Comparison of ENCODE assay signal across 13 cellular contexts in the genomic region with DNA sequence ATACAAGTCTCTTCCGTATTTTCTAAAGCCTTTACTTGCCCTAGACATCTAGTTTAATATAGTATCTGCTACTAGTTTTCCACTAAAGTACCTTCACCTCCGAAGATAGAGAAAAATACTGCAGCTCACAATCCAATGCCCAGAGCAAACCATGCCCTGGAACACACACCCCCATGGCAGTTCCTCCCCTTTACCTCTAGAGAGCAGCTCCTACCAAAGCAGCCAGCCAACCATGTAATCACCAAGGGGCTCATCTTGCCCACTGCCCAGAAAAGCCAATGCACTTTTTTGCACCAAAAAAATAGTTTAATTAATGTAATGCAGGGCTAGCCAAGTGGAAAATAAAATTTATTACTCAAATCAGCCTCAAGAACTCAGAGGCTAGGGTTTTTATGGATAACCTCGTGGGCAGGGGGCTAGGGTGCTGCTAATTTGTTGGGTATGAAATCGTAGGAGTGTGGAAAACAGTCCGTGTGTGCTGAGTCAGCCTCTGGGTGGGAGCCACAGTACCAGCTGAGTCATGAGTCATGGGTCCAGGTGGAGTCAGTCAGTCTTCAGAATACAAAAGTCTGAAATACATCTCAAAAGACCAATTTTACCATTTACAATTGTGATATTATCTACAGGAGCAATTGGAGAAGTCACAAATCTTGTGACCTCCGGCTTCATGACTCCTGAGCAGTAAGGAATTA.
DNase-seq lines count a peak whose midpoint lies in the region; ATAC-seq, FAIRE-seq and TF ChIP-seq lines count a peak whose summit lies in the region.
"Had no signal": no experiment of that assay in that cellular context is flagged by ENCODE, and none has a peak within 500 bp of the region (broad histone marks: within the 10 kb centered on the region; RNA-seq: fewer than 3 reads in every experiment).

No MANE protein-coding gene starts in this region.

- DNase-seq in H54 (ENCODE audit: insufficient read length, low spot score) (no peak), NCI-H446 (lab: John Stamatoyannopoulos, UW) (peak; percentile 19 to 73), cardiac fibroblast (ENCODE audit: low read depth in 2 of 2) (peak; percentile 18 to 23), right lobe of liver (no peak), frontal cortex (ENCODE audit: low spot score in 2 of 2) (no peak), NCI-H2107 treated with DMSO at 0.1 percent for 48 hours (lab: John Stamatoyannopoulos, UW; ENCODE audit: unreplicated experiment) (no peak)
- no peak for DNase-seq in activated CD4-positive, alpha-beta T cell treated with anti-CD3 and anti-CD28 coated beads, Interleukin-2, amount 50 U/mL, for 4 hours
- DNase-seq in stimulated activated CD4-positive, alpha-beta T cell treated with anti-CD3 and anti-CD28 coated beads, Interleukin-2, amount 100 ng/mL, for 24 hours = no peak
- DNase-seq: left ventricle myocardium superior, NCI-H748 treated with DMSO at 0.1 percent for 48 hours, trophoblast cell had no signal

- H3K27me3 ChIP-seq in right lobe of liver = no peaks in the 10 kb centered on the region
- H3K27me3 ChIP-seq: ascending aorta had no signal

- peak in 2 of 4 donors; percentile 38 for ATAC-seq in right lobe of liver
- ATAC-seq: left ventricle myocardium superior had no signal

- WGBS in right lobe of liver (ENCODE audit: insufficient coverage, low coverage, low lambda C conversion rate, missing lambda C conversion rate) = 43% methylated on average over 6 of the region's 6 CpGs

- FAIRE-seq in H54 (lab: Jason Lieb, UNC) (peak; percentile 66), frontal cortex (lab: Jason Lieb, UNC) (no peak)
- FAIRE-seq: D721Med had no signal

- TF ChIP-seq POLR2A in H54 (IDR thresholded peaks at IDR 0.05; ENCODE audit: low read depth, low read length) = no peak
- no peak for TF ChIP-seq POLR2A in right lobe of liver (IDR thresholded peaks at IDR 0.05)

- TF ChIP-seq CTCF in cardiac fibroblast (IDR thresholded peaks at IDR 0.05; ENCODE audit: low read depth, low read length) (no peak), right lobe of liver (IDR thresholded peaks at IDR 0.05) (peak; percentile 8 to 34 (median 13))

- H3K27ac ChIP-seq in right lobe of liver = no peak overlapping the region
- H3K27ac ChIP-seq: ascending aorta had no signal

- H3K36me3 ChIP-seq in right lobe of liver = no peaks in the 10 kb centered on the region
- H3K36me3 ChIP-seq: ascending aorta had no signal

- intact Hi-C loops in right lobe of liver (cut with DNase I) = no loop called here

- H3K4me3 ChIP-seq in cardiac fibroblast (replicated peaks in 1 of 2; ENCODE audit: low read depth in 2 of 2, low read length in 2 of 2) (no peak overlapping the region), right lobe of liver (no peak overlapping the region)
- H3K4me3 ChIP-seq: ascending aorta had no signal

- no peaks in the 10 kb centered on the region for H3K4me1 ChIP-seq in right lobe of liver
- H3K4me1 ChIP-seq: ascending aorta had no signal

- no peaks in the 10 kb centered on the region for H3K9me3 ChIP-seq in right lobe of liver
- H3K9me3 ChIP-seq: ascending aorta had no signal

Comparison
In these comparisons a context has a peak if more than half of its experiments do, and no peak if none do; other contexts are left out.
1. DNase-seq: peak in NCI-H446 (2 of 2) and cardiac fibroblast (2 of 2); none in H54 (single experiment), right lobe of liver (0 of 3), activated CD4-positive, alpha-beta T cell treated with anti-CD3 and anti-CD28 coated beads, Interleukin-2, amount 50 U/mL, for 4 hours (0 of 2), frontal cortex (0 of 2), NCI-H2107 treated with DMSO at 0.1 percent for 48 hours (single experiment) and stimulated activated CD4-positive, alpha-beta T cell treated with anti-CD3 and anti-CD28 coated beads, Interleukin-2, amount 100 ng/mL, for 24 hours (0 of 2).